In the genomic region with DNA sequence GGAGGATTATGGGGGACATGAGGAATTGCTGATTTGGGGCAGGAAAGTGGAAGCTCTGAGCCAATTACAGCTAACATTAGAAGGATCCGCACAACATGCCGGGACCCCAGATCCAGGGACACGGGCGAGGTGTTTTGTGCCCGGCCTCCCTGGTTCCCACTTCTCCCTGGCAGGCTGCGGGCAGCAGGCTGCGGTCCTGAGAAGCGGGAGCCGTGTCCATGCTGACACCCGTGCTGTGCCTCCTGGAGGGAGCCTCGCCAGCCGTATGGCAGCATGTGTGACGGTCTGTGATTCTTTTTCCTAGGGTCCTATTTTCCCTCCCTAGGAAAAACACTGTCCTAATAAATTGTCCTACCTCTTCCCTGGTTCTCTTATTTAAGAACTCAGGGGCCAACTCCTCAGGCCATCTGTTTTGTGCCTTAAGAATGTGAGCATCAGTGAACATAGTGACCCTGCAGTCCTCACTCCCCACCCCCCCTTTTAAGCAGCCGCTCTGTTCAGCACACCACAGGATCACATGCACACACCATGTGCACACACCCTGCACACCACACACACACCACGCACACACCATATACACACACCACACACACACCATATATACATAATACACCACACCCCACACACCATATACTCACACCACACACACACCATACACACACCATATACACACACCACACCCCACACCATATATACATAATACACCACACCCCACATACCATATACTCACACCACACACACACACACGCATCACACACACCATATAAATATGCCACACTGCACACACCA, we compare ENCODE assay signal across 1 cellular context.
TF ChIP-seq lines count a peak whose summit lies in the region.

No MANE protein-coding gene starts in this region.

TF ChIP-seq in H1, 55 proteins besides CTCF, POLR2A, EP300 and RAD21:
- TF ChIP-seq PHF8 (conservative IDR thresholded peaks at IDR 0.05; ENCODE audit: low read depth, low read length) (no peak), CBX8 (IDR thresholded peaks at IDR 0.05; ENCODE audit: borderline replicate concordance, low read depth, low read length) (no peak), TAF1 (IDR thresholded peaks at IDR 0.05; ENCODE audit: low read depth, low read length) (no peak), SP2 (IDR thresholded peaks at IDR 0.05; ENCODE audit: low read length) (no peak), FOSL1 (IDR thresholded peaks at IDR 0.05; ENCODE audit: insufficient read depth, low read depth, low read length) (no peak), CEBPB (IDR thresholded peaks at IDR 0.05; ENCODE audit: low read depth, low read length) (no peak), GTF2F1 (IDR thresholded peaks at IDR 0.05; ENCODE audit: borderline replicate concordance, low read depth, low read length) (no peak), RFX5 (IDR thresholded peaks at IDR 0.05; ENCODE audit: borderline replicate concordance, low read depth, low read length) (no peak), TAF7 (optimal IDR thresholded peaks at IDR 0.05; ENCODE audit: borderline replicate concordance, low read depth, low read length) (no peak)
- TF ChIP-seq, protein P1, sequence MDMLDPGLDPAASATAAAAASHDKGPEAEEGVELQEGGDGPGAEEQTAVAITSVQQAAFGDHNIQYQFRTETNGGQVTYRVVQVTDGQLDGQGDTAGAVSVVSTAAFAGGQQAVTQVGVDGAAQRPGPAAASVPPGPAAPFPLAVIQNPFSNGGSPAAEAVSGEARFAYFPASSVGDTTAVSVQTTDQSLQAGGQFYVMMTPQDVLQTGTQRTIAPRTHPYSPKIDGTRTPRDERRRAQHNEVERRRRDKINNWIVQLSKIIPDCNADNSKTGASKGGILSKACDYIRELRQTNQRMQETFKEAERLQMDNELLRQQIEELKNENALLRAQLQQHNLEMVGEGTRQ (IDR thresholded peaks at IDR 0.05; ENCODE audit: low read length): no peak
- TF ChIP-seq, protein P2, sequence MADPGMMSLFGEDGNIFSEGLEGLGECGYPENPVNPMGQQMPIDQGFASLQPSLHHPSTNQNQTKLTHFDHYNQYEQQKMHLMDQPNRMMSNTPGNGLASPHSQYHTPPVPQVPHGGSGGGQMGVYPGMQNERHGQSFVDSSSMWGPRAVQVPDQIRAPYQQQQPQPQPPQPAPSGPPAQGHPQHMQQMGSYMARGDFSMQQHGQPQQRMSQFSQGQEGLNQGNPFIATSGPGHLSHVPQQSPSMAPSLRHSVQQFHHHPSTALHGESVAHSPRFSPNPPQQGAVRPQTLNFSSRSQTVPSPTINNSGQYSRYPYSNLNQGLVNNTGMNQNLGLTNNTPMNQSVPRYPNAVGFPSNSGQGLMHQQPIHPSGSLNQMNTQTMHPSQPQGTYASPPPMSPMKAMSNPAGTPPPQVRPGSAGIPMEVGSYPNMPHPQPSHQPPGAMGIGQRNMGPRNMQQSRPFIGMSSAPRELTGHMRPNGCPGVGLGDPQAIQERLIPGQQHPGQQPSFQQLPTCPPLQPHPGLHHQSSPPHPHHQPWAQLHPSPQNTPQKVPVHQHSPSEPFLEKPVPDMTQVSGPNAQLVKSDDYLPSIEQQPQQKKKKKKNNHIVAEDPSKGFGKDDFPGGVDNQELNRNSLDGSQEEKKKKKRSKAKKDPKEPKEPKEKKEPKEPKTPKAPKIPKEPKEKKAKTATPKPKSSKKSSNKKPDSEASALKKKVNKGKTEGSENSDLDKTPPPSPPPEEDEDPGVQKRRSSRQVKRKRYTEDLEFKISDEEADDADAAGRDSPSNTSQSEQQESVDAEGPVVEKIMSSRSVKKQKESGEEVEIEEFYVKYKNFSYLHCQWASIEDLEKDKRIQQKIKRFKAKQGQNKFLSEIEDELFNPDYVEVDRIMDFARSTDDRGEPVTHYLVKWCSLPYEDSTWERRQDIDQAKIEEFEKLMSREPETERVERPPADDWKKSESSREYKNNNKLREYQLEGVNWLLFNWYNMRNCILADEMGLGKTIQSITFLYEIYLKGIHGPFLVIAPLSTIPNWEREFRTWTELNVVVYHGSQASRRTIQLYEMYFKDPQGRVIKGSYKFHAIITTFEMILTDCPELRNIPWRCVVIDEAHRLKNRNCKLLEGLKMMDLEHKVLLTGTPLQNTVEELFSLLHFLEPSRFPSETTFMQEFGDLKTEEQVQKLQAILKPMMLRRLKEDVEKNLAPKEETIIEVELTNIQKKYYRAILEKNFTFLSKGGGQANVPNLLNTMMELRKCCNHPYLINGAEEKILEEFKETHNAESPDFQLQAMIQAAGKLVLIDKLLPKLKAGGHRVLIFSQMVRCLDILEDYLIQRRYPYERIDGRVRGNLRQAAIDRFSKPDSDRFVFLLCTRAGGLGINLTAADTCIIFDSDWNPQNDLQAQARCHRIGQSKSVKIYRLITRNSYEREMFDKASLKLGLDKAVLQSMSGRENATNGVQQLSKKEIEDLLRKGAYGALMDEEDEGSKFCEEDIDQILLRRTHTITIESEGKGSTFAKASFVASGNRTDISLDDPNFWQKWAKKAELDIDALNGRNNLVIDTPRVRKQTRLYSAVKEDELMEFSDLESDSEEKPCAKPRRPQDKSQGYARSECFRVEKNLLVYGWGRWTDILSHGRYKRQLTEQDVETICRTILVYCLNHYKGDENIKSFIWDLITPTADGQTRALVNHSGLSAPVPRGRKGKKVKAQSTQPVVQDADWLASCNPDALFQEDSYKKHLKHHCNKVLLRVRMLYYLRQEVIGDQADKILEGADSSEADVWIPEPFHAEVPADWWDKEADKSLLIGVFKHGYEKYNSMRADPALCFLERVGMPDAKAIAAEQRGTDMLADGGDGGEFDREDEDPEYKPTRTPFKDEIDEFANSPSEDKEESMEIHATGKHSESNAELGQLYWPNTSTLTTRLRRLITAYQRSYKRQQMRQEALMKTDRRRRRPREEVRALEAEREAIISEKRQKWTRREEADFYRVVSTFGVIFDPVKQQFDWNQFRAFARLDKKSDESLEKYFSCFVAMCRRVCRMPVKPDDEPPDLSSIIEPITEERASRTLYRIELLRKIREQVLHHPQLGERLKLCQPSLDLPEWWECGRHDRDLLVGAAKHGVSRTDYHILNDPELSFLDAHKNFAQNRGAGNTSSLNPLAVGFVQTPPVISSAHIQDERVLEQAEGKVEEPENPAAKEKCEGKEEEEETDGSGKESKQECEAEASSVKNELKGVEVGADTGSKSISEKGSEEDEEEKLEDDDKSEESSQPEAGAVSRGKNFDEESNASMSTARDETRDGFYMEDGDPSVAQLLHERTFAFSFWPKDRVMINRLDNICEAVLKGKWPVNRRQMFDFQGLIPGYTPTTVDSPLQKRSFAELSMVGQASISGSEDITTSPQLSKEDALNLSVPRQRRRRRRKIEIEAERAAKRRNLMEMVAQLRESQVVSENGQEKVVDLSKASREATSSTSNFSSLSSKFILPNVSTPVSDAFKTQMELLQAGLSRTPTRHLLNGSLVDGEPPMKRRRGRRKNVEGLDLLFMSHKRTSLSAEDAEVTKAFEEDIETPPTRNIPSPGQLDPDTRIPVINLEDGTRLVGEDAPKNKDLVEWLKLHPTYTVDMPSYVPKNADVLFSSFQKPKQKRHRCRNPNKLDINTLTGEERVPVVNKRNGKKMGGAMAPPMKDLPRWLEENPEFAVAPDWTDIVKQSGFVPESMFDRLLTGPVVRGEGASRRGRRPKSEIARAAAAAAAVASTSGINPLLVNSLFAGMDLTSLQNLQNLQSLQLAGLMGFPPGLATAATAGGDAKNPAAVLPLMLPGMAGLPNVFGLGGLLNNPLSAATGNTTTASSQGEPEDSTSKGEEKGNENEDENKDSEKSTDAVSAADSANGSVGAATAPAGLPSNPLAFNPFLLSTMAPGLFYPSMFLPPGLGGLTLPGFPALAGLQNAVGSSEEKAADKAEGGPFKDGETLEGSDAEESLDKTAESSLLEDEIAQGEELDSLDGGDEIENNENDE (IDR thresholded peaks at IDR 0.05; ENCODE audit: insufficient replicate concordance, low read length): no peak
- TF ChIP-seq, protein P3, sequence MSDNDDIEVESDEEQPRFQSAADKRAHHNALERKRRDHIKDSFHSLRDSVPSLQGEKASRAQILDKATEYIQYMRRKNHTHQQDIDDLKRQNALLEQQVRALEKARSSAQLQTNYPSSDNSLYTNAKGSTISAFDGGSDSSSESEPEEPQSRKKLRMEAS (IDR thresholded peaks at IDR 0.05): no peak
- TF ChIP-seq, protein P4, sequence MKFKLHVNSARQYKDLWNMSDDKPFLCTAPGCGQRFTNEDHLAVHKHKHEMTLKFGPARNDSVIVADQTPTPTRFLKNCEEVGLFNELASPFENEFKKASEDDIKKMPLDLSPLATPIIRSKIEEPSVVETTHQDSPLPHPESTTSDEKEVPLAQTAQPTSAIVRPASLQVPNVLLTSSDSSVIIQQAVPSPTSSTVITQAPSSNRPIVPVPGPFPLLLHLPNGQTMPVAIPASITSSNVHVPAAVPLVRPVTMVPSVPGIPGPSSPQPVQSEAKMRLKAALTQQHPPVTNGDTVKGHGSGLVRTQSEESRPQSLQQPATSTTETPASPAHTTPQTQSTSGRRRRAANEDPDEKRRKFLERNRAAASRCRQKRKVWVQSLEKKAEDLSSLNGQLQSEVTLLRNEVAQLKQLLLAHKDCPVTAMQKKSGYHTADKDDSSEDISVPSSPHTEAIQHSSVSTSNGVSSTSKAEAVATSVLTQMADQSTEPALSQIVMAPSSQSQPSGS (IDR thresholded peaks at IDR 0.05; ENCODE audit: low read length): no peak
TF ChIP-seq in H1: peak in this region for 0.
